20 cellular contexts compared by ENCODE assay signal in genomic region chr12:6459004-6459337, GRCh38. TPM values are rescaled to one million over a fixed set of nuclear protein-coding genes. Genes with fewer than 3 reads are reported as not detected.
DNase-seq lines count a peak whose midpoint lies in the region; ATAC-seq and TF ChIP-seq lines count a peak whose summit lies in the region.
"Had no signal": no experiment of that assay in that cellular context is flagged by ENCODE, and none has a peak within 500 bp of the region (broad histone marks: within the 10 kb centered on the region; RNA-seq: fewer than 3 reads in every experiment).

No MANE protein-coding gene starts in this region.

- no peak overlapping the region for H3K4me3 ChIP-seq in BLaER1
- H3K4me3 ChIP-seq in CD8-positive, alpha-beta memory T cell (ENCODE audit: low read length), result no peak overlapping the region
- H3K4me3 ChIP-seq in SU-DHL-6 (ENCODE audit: insufficient read depth, low read length, poor library complexity, severe bottlenecking), result no peak overlapping the region
- no peak overlapping the region for H3K4me3 ChIP-seq in prostate gland
- H3K4me3 ChIP-seq in transverse colon, result no peak overlapping the region
- H3K4me3 ChIP-seq: HAP-1, sigmoid colon had no signal

- H3K27me3 ChIP-seq in BLaER1 (no peaks in the 10 kb centered on the region), SU-DHL-6 (ENCODE audit: low read length) (no peaks in the 10 kb centered on the region), prostate gland (replicated peaks; ENCODE audit: insufficient read depth) (no peaks in the 10 kb centered on the region), transverse colon (no peaks in the 10 kb centered on the region)
- no peaks in the 10 kb centered on the region for H3K27me3 ChIP-seq in CD8-positive, alpha-beta memory T cell (ENCODE audit: insufficient read depth, low read length, poor library complexity, severe bottlenecking)
- H3K27me3 ChIP-seq: sigmoid colon had no signal

- H4K20me1 ChIP-seq in BLaER1 (no peaks in the 10 kb centered on the region), SU-DHL-6 (ENCODE audit: low read depth, low read length) (no peaks in the 10 kb centered on the region)

- H3K9me3 ChIP-seq in BLaER1 (no peaks in the 10 kb centered on the region), SU-DHL-6 (ENCODE audit: insufficient read depth, low read length) (no peaks in the 10 kb centered on the region), prostate gland (no peaks in the 10 kb centered on the region), transverse colon (no peaks in the 10 kb centered on the region)
- no peaks in the 10 kb centered on the region for H3K9me3 ChIP-seq in CD8-positive, alpha-beta memory T cell (ENCODE audit: low read length)
- H3K9me3 ChIP-seq: HAP-1, sigmoid colon, SK-N-SH had no signal

- ATAC-seq in effector memory CD8-positive, alpha-beta T cell (replicated peaks), result no peak
- no peak for ATAC-seq in HG02870 (IDR thresholded peaks at IDR 0.05; ENCODE audit: unreplicated experiment)
- ATAC-seq: Panc1 had no signal

- peak overlapping the region; percentile 44 for H3K27ac ChIP-seq in BLaER1
- no peak overlapping the region for H3K27ac ChIP-seq in CD8-positive, alpha-beta memory T cell (ENCODE audit: low read depth, low read length)
- peak overlapping the region; percentile 38; the same call in 1 of the 2 replicates for H3K27ac ChIP-seq in SU-DHL-6 (ENCODE audit: low read depth, low read length)
- no peak overlapping the region for H3K27ac ChIP-seq in prostate gland
- no peak overlapping the region for H3K27ac ChIP-seq in transverse colon

- H3K4me1 ChIP-seq in BLaER1, result peaks cover 77% of the 10 kb centered on the region
- H3K4me1 ChIP-seq in CD8-positive, alpha-beta memory T cell (ENCODE audit: insufficient read depth, low read length), result peaks cover 73% of the 10 kb centered on the region
- H3K4me1 ChIP-seq in prostate gland (replicated peaks), result no peaks in the 10 kb centered on the region
- H3K4me1 ChIP-seq in transverse colon, result peaks cover 0 to 22% (median 4%) of the 10 kb centered on the region in 4 donors
- H3K4me1 ChIP-seq: HAP-1 had no signal

- H3K4me2 ChIP-seq in BLaER1 (peak overlapping the region; percentile 87), SU-DHL-6 (ENCODE audit: low read depth, low read length, poor library complexity, severe bottlenecking) (no peak overlapping the region)
- H3K4me2 ChIP-seq: SK-N-SH had no signal

- H3K27ac Mint-ChIP-seq in CD8-positive, alpha-beta memory T cell, result peak overlapping the region; percentile 84 to 97 (median 89)
- H3K27ac Mint-ChIP-seq in effector memory CD8-positive, alpha-beta T cell, result peak overlapping the region; percentile 88 to 90
- H3K27ac Mint-ChIP-seq: mesothelial cell of epicardium had no signal

- H3K79me2 ChIP-seq in SU-DHL-6 (ENCODE audit: insufficient read depth, low read length), result no peaks in the 10 kb centered on the region

- H3K4me1 Mint-ChIP-seq in CD8-positive, alpha-beta memory T cell, result peaks cover 72 to 83% (median 78%) of the 10 kb centered on the region in 3 donors
- peaks cover 53 to 62% of the 10 kb centered on the region in 2 donors for H3K4me1 Mint-ChIP-seq in effector memory CD8-positive, alpha-beta T cell (ENCODE audit: low read depth in 2 of 2)
- H3K4me1 Mint-ChIP-seq: mesothelial cell of epicardium had no signal

- no peak for DNase-seq in CD8-positive, alpha-beta memory T cell
- DNase-seq in effector memory CD8-positive, alpha-beta T cell, result no peak
- DNase-seq in posterior cingulate gyrus, result no peak
- no peak for DNase-seq in prostate gland (ENCODE audit: low spot score)
- no peak for DNase-seq in transverse colon
- DNase-seq: amniotic stem cell; central memory CD4-positive, alpha-beta T cell; DMS153; hippocampal formation; MM.1S; NCI-H2029 treated with DMSO at 0.1 percent for 48 hours; occipital lobe; sigmoid colon; SK-N-SH had no signal

- H3K36me3 ChIP-seq in BLaER1, result peaks cover 83% of the 10 kb centered on the region
- peaks cover 38% of the 10 kb centered on the region for H3K36me3 ChIP-seq in CD8-positive, alpha-beta memory T cell (ENCODE audit: insufficient read depth, low read length)
- H3K36me3 ChIP-seq in SU-DHL-6 (ENCODE audit: low read length), result peaks cover 13% of the 10 kb centered on the region
- H3K36me3 ChIP-seq in prostate gland, result peaks cover 0 to 18% of the 10 kb centered on the region in 2 donors
- H3K36me3 ChIP-seq in transverse colon, result peaks cover 0 to 48% (median 23%) of the 10 kb centered on the region in 4 donors

- H3F3A ChIP-seq in SU-DHL-6 (ENCODE audit: insufficient read depth), result peaks cover 47% of the 10 kb centered on the region

- CTCF ChIA-PET in CD8-positive, alpha-beta memory T cell (lab: Charles Lee), result interaction anchor here (0.9 to 10.1 kb wide), 6 partner anchors 10 to 79 kb away, joined by 3 to 179 read pairs (median 4); partner anchors contain the start of genes CD27, TAPBPL and VAMP1

- POLR2A ChIA-PET in CD8-positive, alpha-beta memory T cell (lab: Charles Lee), result interaction anchor here (0.6 to 8.3 kb wide), 6 partner anchors 9 to 35 kb away, joined by 3 to 109 read pairs (median 4); partner anchors contain the start of genes CD27, TAPBPL and VAMP1

- no peak overlapping the region for H2AFZ ChIP-seq in SU-DHL-6 (ENCODE audit: low read depth, low read length, severe bottlenecking)

- TF ChIP-seq CTCF in SU-DHL-6 (IDR thresholded peaks at IDR 0.05; ENCODE audit: insufficient read depth, low read length, poor library complexity, severe bottlenecking) (no peak), prostate gland (IDR thresholded peaks at IDR 0.05) (no peak), transverse colon (IDR thresholded peaks at IDR 0.05) (no peak)

- H3K4me3 Mint-ChIP-seq in CD8-positive, alpha-beta memory T cell, result peak overlapping the region in 3 of 7 donors; percentile 5 to 37 (median 35)
- H3K4me3 Mint-ChIP-seq in effector memory CD8-positive, alpha-beta T cell, result no peak overlapping the region
- H3K4me3 Mint-ChIP-seq: mesothelial cell of epicardium had no signal

- no peak for TF ChIP-seq POLR2A in prostate gland (IDR thresholded peaks at IDR 0.05)
- no peak for TF ChIP-seq POLR2A in transverse colon (IDR thresholded peaks at IDR 0.05)

- intact Hi-C loops in posterior cingulate gyrus (cut with DNase I) (loop anchor here (10.0 kb wide), 1 partner anchor 124 kb away; no protein-coding TSS in a partner anchor), prostate gland (cut with DNase I) (no loop called here), transverse colon (cut with DNase I; ENCODE audit: low total_unique reads) (no loop called here)

- WGBS in prostate gland, result 100% methylated on average over 2 of the region's 2 CpGs
- 98 to 100% methylated on average over 2 of the region's 2 CpGs for WGBS in transverse colon (ENCODE audit: low coverage in 1 of 2), 2 donors

- in situ Hi-C loops in transverse colon (cut with MboI; ENCODE audit: low pct_ligation_motif_present in 1 of 4, low pct_unique_long_range_greater_than_20kb in 1 of 4, low sequenced_read_pairs in 3 of 4), result loop anchor here in 3 of 4 donors (10.0 to 25.0 kb wide), 2 partner anchors 122 to 124 kb away; partner anchors contain the start of gene TNFRSF1A (in 2 of the 3)

- H3K9ac ChIP-seq in BLaER1, result peak overlapping the region; percentile 34; the same call in 1 of the 2 replicates
- no peak overlapping the region for H3K9ac ChIP-seq in SU-DHL-6 (ENCODE audit: low read length)
- H3K9ac ChIP-seq: SK-N-SH had no signal

- peaks cover 22 to 84% (median 40%) of the 10 kb centered on the region in 3 donors for H3K36me3 Mint-ChIP-seq in CD8-positive, alpha-beta memory T cell
- H3K36me3 Mint-ChIP-seq in effector memory CD8-positive, alpha-beta T cell (ENCODE audit: insufficient read depth), result peaks cover 97% of the 10 kb centered on the region

- H3K27me3 Mint-ChIP-seq in CD8-positive, alpha-beta memory T cell, result peaks cover 0 to 2% of the 10 kb centered on the region in 2 donors
- H3K27me3 Mint-ChIP-seq in effector memory CD8-positive, alpha-beta T cell, result no peaks in the 10 kb centered on the region

- TF ChIP-seq EP300 in transverse colon (IDR thresholded peaks at IDR 0.05; ENCODE audit: low read depth), result no peak

- no peaks in the 10 kb centered on the region for H3K9me3 Mint-ChIP-seq in CD8-positive, alpha-beta memory T cell
- no peaks in the 10 kb centered on the region for H3K9me3 Mint-ChIP-seq in effector memory CD8-positive, alpha-beta T cell
- H3K9me3 Mint-ChIP-seq: mesothelial cell of epicardium had no signal

- no peaks in the 10 kb centered on the region for H3K9me2 ChIP-seq in SU-DHL-6 (replicated peaks; ENCODE audit: insufficient read depth, low read length)
- H3K9me2 ChIP-seq: SK-N-SH had no signal

RNA-seq across cellular contexts. Expression of gene TAPBPL, which starts 7.1 kb away (rescaled TPM):
- 10 to 100 TPM; 29.1 to 32.0 TPM for total RNA-seq in CD8-positive, alpha-beta memory T cell
- 131 TPM for polyA plus RNA-seq in CD8-positive, alpha-beta memory T cell
- total RNA-seq in prostate gland, result 10 to 100 TPM; 31.6 to 39.9 TPM
- total RNA-seq in transverse colon, result 10 to 100 TPM; 47.6 to 99.1 (median 79.3) TPM

RNA-seq across cellular contexts. Expression of gene VAMP1, which starts 11.5 kb away (rescaled TPM):
- total RNA-seq in CD8-positive, alpha-beta memory T cell, result 10 to 100 TPM; 26.7 to 29.6 TPM
- 10.0 TPM for polyA plus RNA-seq in CD8-positive, alpha-beta memory T cell
- total RNA-seq in prostate gland (1 to 10 TPM; 6.3 to 8.5 TPM), transverse colon (10 to 100 TPM in 3 of 4 donors, 1 to 10 TPM in 1; 2.6 to 23.1 (median 17.7) TPM)

RNA-seq across cellular contexts. Expression of gene CD27, which starts 14.2 kb away (rescaled TPM):
- 100 to 1,000 TPM; 110 to 111 TPM for total RNA-seq in CD8-positive, alpha-beta memory T cell
- 470 TPM for polyA plus RNA-seq in CD8-positive, alpha-beta memory T cell
- 1 to 10 TPM; 1.5 to 2.5 TPM for total RNA-seq in prostate gland
- total RNA-seq in transverse colon, result 10 to 100 TPM in 1 of 4 donors, 1 to 10 TPM in 2, not detected in 1; 1.1 to 16.8 (median 2.3) TPM
- total RNA-seq: mesothelial cell of epicardium had no signal
- polyA plus RNA-seq: SK-N-SH had no signal

RNA-seq across cellular contexts. Expression of gene MRPL51, which starts 34.1 kb away (rescaled TPM):
- 100 to 1,000 TPM; 317 to 327 TPM for total RNA-seq in CD8-positive, alpha-beta memory T cell
- polyA plus RNA-seq in CD8-positive, alpha-beta memory T cell, result 222 TPM
- 10 to 100 TPM; 70.3 to 80.2 TPM for total RNA-seq in prostate gland
- 10 to 100 TPM in 3 of 4 donors, 1 to 10 TPM in 1; 2.6 to 49.7 (median 40.9) TPM for total RNA-seq in transverse colon

RNA-seq across cellular contexts. Expression of gene NCAPD2, which starts 34.9 kb away (rescaled TPM):
- 10 to 100 TPM; 96.5 to 97.5 TPM for total RNA-seq in CD8-positive, alpha-beta memory T cell
- 29.8 TPM for polyA plus RNA-seq in CD8-positive, alpha-beta memory T cell
- total RNA-seq in prostate gland (10 to 100 TPM; 86.7 to 99.0 TPM), transverse colon (10 to 100 TPM; 18.3 to 20.2 (median 19.2) TPM)

Comparison
In these comparisons a context has a peak if more than half of its experiments do, and no peak if none do; other contexts are left out.
1. H3K27ac ChIP-seq: peak in BLaER1 (single experiment) and SU-DHL-6 (single experiment); none in CD8-positive, alpha-beta memory T cell (single experiment), prostate gland (0 of 2) and transverse colon (0 of 4).
2. RNA of gene CD27, which starts 14.2 kb away (total RNA-seq): 110 to 111 TPM in CD8-positive, alpha-beta memory T cell; 1.5 to 2.5 TPM in prostate gland and 1.1 to 16.8 TPM in transverse colon; every median in the first group is over 4 times any median in the second.